8 cellular contexts compared by ENCODE assay signal in the genomic region with DNA sequence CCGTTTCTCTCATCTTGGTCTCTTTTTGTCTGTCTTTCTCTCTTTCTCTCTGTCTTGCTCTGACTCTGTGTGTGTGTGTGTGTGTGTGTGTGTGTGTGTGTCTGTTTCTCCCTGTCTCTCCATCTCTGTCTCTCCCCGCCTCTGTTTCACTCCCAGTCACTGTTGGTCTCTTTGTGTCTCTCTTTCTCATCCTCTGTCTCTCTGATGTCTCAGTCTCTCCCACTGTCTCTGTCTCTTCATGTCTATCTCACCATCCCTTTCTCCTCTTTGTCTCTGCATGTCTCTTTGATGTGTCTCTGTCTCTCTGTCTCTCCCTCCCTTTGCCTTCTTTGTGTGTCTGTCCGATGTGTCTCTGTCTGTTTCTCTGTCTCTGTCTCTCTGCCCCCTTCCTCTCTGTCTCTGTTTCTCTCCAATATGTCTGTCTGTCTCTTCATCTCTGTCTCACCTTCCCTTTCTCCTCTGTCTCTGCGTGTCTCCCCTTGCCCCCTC. TPM values are rescaled to one million over a fixed set of nuclear protein-coding genes. Genes with fewer than 3 reads are reported as not detected.
A peak's percentile ranks its signal among the peaks of the same experiment; 100 is the strongest.
DNase-seq lines count a peak whose midpoint lies in the region; ATAC-seq and TF ChIP-seq lines count a peak whose summit lies in the region.

No MANE protein-coding gene starts in this region.

- in situ Hi-C loops in GM23248 (cut with MboI) = no loop called here

- H3K36me3 Mint-ChIP-seq in activated B cell treated with CpG ODN at 0.5 μM for 24 hours (ENCODE audit: low read depth) = no peaks in the 10 kb centered on the region
- no peaks in the 10 kb centered on the region for H3K36me3 Mint-ChIP-seq in stimulated activated memory B cell treated with anti-CD40 and anti-IgM and Interleukin-4, amounts not matched to agents 10 μg/mL and 1 μg/mL and 100 μg/mL, for 72 hours

- H3K4me2 ChIP-seq in GM23248 (ENCODE audit: unreplicated experiment) = peak overlapping the region; percentile 99

- H3K4me1 ChIP-seq in GM23248 (ENCODE audit: insufficient read depth) = peaks cover 25% of the 10 kb centered on the region

- no peaks in the 10 kb centered on the region for H3K27me3 ChIP-seq in GM23248 (replicated peaks; ENCODE audit: insufficient read depth)

- H3K36me3 ChIP-seq in GM23248 (ENCODE audit: low read depth) = no peaks in the 10 kb centered on the region

- no peaks in the 10 kb centered on the region for H3K9me3 ChIP-seq in GM23248 (ENCODE audit: low read depth)

- no peak for TF ChIP-seq CTCF in activated B cell treated with CpG ODN at 0.5 μM for 24 hours (IDR thresholded peaks at IDR 0.05)

- CTCF ChIA-PET in activated B cell treated with CpG ODN at 0.5 μM for 24 hours (lab: Charles Lee) = no interaction called here

- 1 to 6% methylated on average over 3 to 4 of the region's 4 CpGs for WGBS in GM23248 (ENCODE audit: low coverage in 1 of 2, low lambda C conversion rate in 2 of 2, missing lambda C conversion rate in 2 of 2), 2 experiments

- peaks cover 7% of the 10 kb centered on the region; the same call in 1 of the 2 replicates for H4K20me1 ChIP-seq in GM23248 (ENCODE audit: insufficient read depth)

- ATAC-seq in activated B cell treated with CpG ODN at 0.5 μM for 24 hours (ENCODE audit: low read depth) = no peak
- ATAC-seq in stimulated activated memory B cell treated with anti-CD40 and anti-IgM and Interleukin-4, amounts not matched to agents 10 μg/mL and 1 μg/mL and 100 μg/mL, for 72 hours = no peak

- intact Hi-C loops in activated B cell treated with CpG ODN at 0.5 μM for 24 hours (cut with micrococcal nuclease) = loop anchor here (1.0 kb wide), 1 partner anchor 8 kb away; no protein-coding TSS in a partner anchor

- POLR2A ChIA-PET in activated B cell treated with CpG ODN at 0.5 μM for 24 hours (lab: Charles Lee) = no interaction called here

- H3K4me3 ChIP-seq in GM23248 = peak overlapping the region; percentile 91

- peak; percentile 56 for DNase-seq in GM23248
- no peak for DNase-seq in activated B cell treated with CpG ODN at 0.5 μM for 24 hours
- peak; percentile 44 for DNase-seq in glomerular visceral epithelial cell (ENCODE audit: extremely low spot score)
- DNase-seq in 8988T = no peak
- no peak for DNase-seq in stimulated activated CD4-positive, alpha-beta T cell treated with anti-CD3 and anti-CD28 coated beads, Interleukin-4, amount 100 ng/mL, for 1 hour
- no peak for DNase-seq in SKM-1 treated with dmso at 0.1 percent for 144 hours (lab: John Stamatoyannopoulos, UW; ENCODE audit: unreplicated experiment)
- DNase-seq in HK-2 (ENCODE audit: unreplicated experiment) = no peak

- H3K79me2 ChIP-seq in GM23248 (ENCODE audit: insufficient read depth) = peaks cover 93% of the 10 kb centered on the region

- peak overlapping the region; percentile 71 for H3K4me3 Mint-ChIP-seq in activated B cell treated with CpG ODN at 0.5 μM for 24 hours
- peak overlapping the region; percentile 73 for H3K4me3 Mint-ChIP-seq in stimulated activated memory B cell treated with anti-CD40 and anti-IgM and Interleukin-4, amounts not matched to agents 10 μg/mL and 1 μg/mL and 100 μg/mL, for 72 hours

- peak overlapping the region; percentile 95 for H3K9ac ChIP-seq in GM23248

- peak overlapping the region; percentile 82 for H3K27ac ChIP-seq in GM23248

- H3K27ac Mint-ChIP-seq in activated B cell treated with CpG ODN at 0.5 μM for 24 hours = no peak overlapping the region
- H3K27ac Mint-ChIP-seq in stimulated activated memory B cell treated with anti-CD40 and anti-IgM and Interleukin-4, amounts not matched to agents 10 μg/mL and 1 μg/mL and 100 μg/mL, for 72 hours = peak overlapping the region; percentile 50

- H3K9me2 ChIP-seq in GM23248 (ENCODE audit: insufficient read depth) = no peaks in the 10 kb centered on the region

- peak overlapping the region; percentile 54 for H2AFZ ChIP-seq in GM23248

- H3F3A ChIP-seq in GM23248 (ENCODE audit: insufficient read depth) = peaks cover 31% of the 10 kb centered on the region

- H3K4me1 Mint-ChIP-seq in activated B cell treated with CpG ODN at 0.5 μM for 24 hours = peaks cover 50% of the 10 kb centered on the region
- H3K4me1 Mint-ChIP-seq in stimulated activated memory B cell treated with anti-CD40 and anti-IgM and Interleukin-4, amounts not matched to agents 10 μg/mL and 1 μg/mL and 100 μg/mL, for 72 hours = peaks cover 57% of the 10 kb centered on the region

- peaks cover 16% of the 10 kb centered on the region for H3K27me3 Mint-ChIP-seq in activated B cell treated with CpG ODN at 0.5 μM for 24 hours
- peaks cover 22% of the 10 kb centered on the region for H3K27me3 Mint-ChIP-seq in stimulated activated memory B cell treated with anti-CD40 and anti-IgM and Interleukin-4, amounts not matched to agents 10 μg/mL and 1 μg/mL and 100 μg/mL, for 72 hours

- H3K9me3 Mint-ChIP-seq in activated B cell treated with CpG ODN at 0.5 μM for 24 hours = no peaks in the 10 kb centered on the region
- no peaks in the 10 kb centered on the region for H3K9me3 Mint-ChIP-seq in stimulated activated memory B cell treated with anti-CD40 and anti-IgM and Interleukin-4, amounts not matched to agents 10 μg/mL and 1 μg/mL and 100 μg/mL, for 72 hours

RNA-seq across cellular contexts. Expression of a gene that starts 2.5 kb away (rescaled TPM):
- 50.4 and 51.9 TPM in 2 replicates for total RNA-seq in GM23248 (2014; rRNA removed; shearing (Covaris generic))
- polyA plus RNA-seq in GM23248 (2016; fragmentation: Nextera tagmentation; extraction: Ambion mirVana) = 106 and 108 TPM in 2 replicates
- total RNA-seq in activated B cell treated with CpG ODN at 0.5 μM for 24 hours = 17.3 and 18.8 TPM in 2 replicates

Comparison
In these comparisons a context has a peak if more than half of its experiments do, and no peak if none do; other contexts are left out.
1. DNase-seq: peak in GM23248 (single experiment) and glomerular visceral epithelial cell (single experiment); none in activated B cell treated with CpG ODN at 0.5 μM for 24 hours (single experiment), 8988T (single experiment), stimulated activated CD4-positive, alpha-beta T cell treated with anti-CD3 and anti-CD28 coated beads, Interleukin-4, amount 100 ng/mL, for 1 hour (single experiment), SKM-1 treated with dmso at 0.1 percent for 144 hours (single experiment) and HK-2 (single experiment).